Comparison of ENCODE assay signal across 8 cellular contexts in genomic region chr2:183124222-183124956, GRCh38. TPM values are rescaled to one million over a fixed set of nuclear protein-coding genes. Genes with fewer than 3 reads are reported as not detected.
A peak's percentile ranks its signal among the peaks of the same experiment; 100 is the strongest.
DNase-seq lines count a peak whose midpoint lies in the region; ATAC-seq and TF ChIP-seq lines count a peak whose summit lies in the region.

NUP35 (plus strand) TSS chr2:183124443; CDS start chr2:183124458, 15 bp downstream.

- no peak for TF ChIP-seq CTCF in GM13976 (IDR thresholded peaks at IDR 0.05; ENCODE audit: borderline replicate concordance, control extremely low read depth, extremely low read depth, insufficient read depth, missing control alignments)

- in situ Hi-C loops in GM13976 (cut with MboI; ENCODE audit: low sequenced_read_pairs, unreplicated experiment): no loop called here

- intact Hi-C loops in T-helper 1 cell treated with Interleukin-12 subunit alpha and Interleukin-12 subunit beta and Interleukin-4 antibody, amounts not matched to agents 30 ng/mL and 1 ng/mL, for 36 hours (cut with micrococcal nuclease): loop anchor here (1.0 to 5.0 kb wide), 5 partner anchors 46 to 1232 kb away; partner anchors contain the start of genes DNAJC10, DUSP19, ITPRID2 and NCKAP1
- intact Hi-C loops in left cardiac atrium (cut with DNase I) (loop anchor here in 1 of 2 donors (5.0 kb wide), 1 partner anchor 42 kb away; no protein-coding TSS in a partner anchor), posterior vena cava (cut with DNase I) (loop anchor here in 1 of 2 donors (5.0 kb wide), 1 partner anchor 37 kb away; no protein-coding TSS in a partner anchor)

- ATAC-seq in HG02870 (IDR thresholded peaks at IDR 0.05; ENCODE audit: unreplicated experiment) (peak; percentile 82), left cardiac atrium (peak; percentile 99)

- DNase-seq in GM13976 (ENCODE audit: low spot score) (peak; percentile 74), NCI-H146 treated with DMSO at 0.1 percent for 48 hours (lab: John Stamatoyannopoulos, UW; ENCODE audit: unreplicated experiment) (peak; percentile 79), amniotic epithelial cell (ENCODE audit: low read depth) (peak; percentile 90), left cardiac atrium (peak; percentile 84), posterior vena cava (ENCODE audit: low spot score) (peak; percentile 92), ureter (ENCODE audit: low spot score) (peak; percentile 91)

RNA-seq across cellular contexts. Expression of gene NUP35, which starts in this region (rescaled TPM):
- total RNA-seq in T-helper 1 cell treated with Interleukin-12 subunit alpha and Interleukin-12 subunit beta and Interleukin-4 antibody, amounts not matched to agents 30 ng/mL and 1 ng/mL, for 36 hours: 17.7 and 19.1 TPM in 2 replicates
- 1 to 10 TPM; 8.5 to 9.7 TPM for total RNA-seq in left cardiac atrium
- total RNA-seq in posterior vena cava: 10 to 100 TPM in 1 of 2 donors, 1 to 10 TPM in 1; 9.8 to 11.7 TPM
- 27.9 TPM for total RNA-seq in ureter

Comparison
In these comparisons a context has a peak if more than half of its experiments do, and no peak if none do; other contexts are left out.
1. Peak in every context shown above with its lines: DNase-seq and ATAC-seq.